In the genomic region with DNA sequence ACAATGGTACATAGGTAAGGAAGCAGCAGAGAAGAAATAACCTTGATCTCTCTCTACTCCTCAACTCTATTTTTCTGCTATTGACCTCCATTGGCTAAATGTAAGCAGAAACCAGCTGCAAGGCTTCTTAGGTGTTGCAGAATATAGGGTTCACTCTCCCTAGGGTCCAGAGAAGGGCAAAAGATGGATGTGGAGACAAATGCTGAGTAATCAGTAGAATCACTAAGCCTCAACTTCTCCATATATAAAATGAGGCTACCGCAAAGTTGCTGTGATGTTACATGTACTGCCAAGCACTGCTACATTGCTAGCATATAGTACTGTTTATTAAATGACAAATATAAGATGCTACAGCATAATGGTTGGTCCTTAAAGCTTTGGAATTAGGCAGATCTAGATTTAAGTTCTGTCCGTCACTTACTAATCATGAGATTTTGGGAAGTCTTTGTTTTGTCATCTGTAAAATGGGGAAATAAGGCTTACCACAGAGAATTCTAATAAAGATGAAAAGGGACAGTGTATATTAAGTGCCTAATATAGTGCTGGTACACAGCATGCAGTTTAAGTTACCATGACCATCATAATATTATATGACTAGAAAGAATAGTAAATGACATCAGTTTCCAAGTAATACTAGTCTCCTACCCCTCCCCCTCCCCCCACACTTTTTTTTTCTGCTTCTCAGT, we compare ENCODE assay signal across 16 cellular contexts.
DNase-seq lines count a peak whose midpoint lies in the region; ATAC-seq and FAIRE-seq lines count a peak whose summit lies in the region.
"Had no signal": no experiment of that assay in that cellular context is flagged by ENCODE, and none has a peak within 500 bp of the region (broad histone marks: within the 10 kb centered on the region; RNA-seq: fewer than 3 reads in every experiment).

No MANE protein-coding gene starts in this region.

- in situ Hi-C loops in KBM-7 (cut with MboI; ENCODE audit: low pct_unique_long_range_greater_than_20kb, low sequenced_read_pairs) = no loop called here

- H3K27ac ChIP-seq in thymus (ENCODE audit: low read depth) (peak overlapping the region; percentile 19), small intestine (ENCODE audit: low read depth in 1 of 2, low read length in 1 of 2) (peak overlapping the region in 1 of 2 donors; percentile 29)
- H3K27ac ChIP-seq: testis had no signal

- no peaks in the 10 kb centered on the region for H3K9me3 Mint-ChIP-seq in activated naive CD4-positive, alpha-beta T cell treated with anti-CD3 and anti-CD28 coated beads, Interleukin-2, amount 50 U/mL, for 24 hours
- no peaks in the 10 kb centered on the region for H3K9me3 Mint-ChIP-seq in activated CD4-positive, alpha-beta memory T cell treated with anti-CD3 and anti-CD28 coated beads, Interleukin-2, amount 10 ng/mL, durations not matched to agents 7 days and 5 days
- H3K9me3 Mint-ChIP-seq: T-helper 2 cell treated with Interferon-gamma antibody and Interleukin-4, amounts not matched to agents 5 μg/mL and 100 μg/mL, for 36 hours had no signal

- CTCF ChIA-PET in activated CD4-positive, alpha-beta memory T cell treated with anti-CD3 and anti-CD28 coated beads, Interleukin-2, amount 10 ng/mL, durations not matched to agents 7 days and 5 days (lab: Charles Lee) = interaction anchor here (0.6 to 4.5 kb wide), 8 partner anchors 120 to 264 kb away, joined by 3 to 28 read pairs (median 6); a partner anchor contains a TSS

- 95% methylated on average over 2 of the region's 2 CpGs for WGBS in thymus
- 83 to 96% (median 88%) methylated on average over 2 of the region's 2 CpGs for WGBS in small intestine, 3 donors

- no peak for DNase-seq in activated naive CD4-positive, alpha-beta T cell treated with Interleukin-2 at 50 U/mL for 16 hours
- DNase-seq in KBM-7 = peak; percentile 9
- no peak for DNase-seq in activated CD4-positive, alpha-beta memory T cell treated with anti-CD3 and anti-CD28 coated beads, Interleukin-2, amount 10 ng/mL, durations not matched to agents 7 days and 5 days
- DNase-seq in small intestine = no peak
- no peak for DNase-seq in central memory CD4-positive, alpha-beta T cell
- DNase-seq: activated CD4-positive, alpha-beta T cell treated with anti-CD3 and anti-CD28 coated beads, Interleukin-2, amount 50 U/mL, for 48 hours; NCI-H1694; NCI-H510A; posterior cingulate gyrus; stimulated activated CD4-positive, alpha-beta T cell treated with anti-CD3 and anti-CD28 coated beads, Interleukin-12 subunit alpha, Interleukin-12 subunit beta, amount 100 ng/mL, for 4 hours; testis had no signal

- H3K27ac Mint-ChIP-seq in activated naive CD4-positive, alpha-beta T cell treated with anti-CD3 and anti-CD28 coated beads, Interleukin-2, amount 50 U/mL, for 24 hours = no peak overlapping the region
- no peak overlapping the region for H3K27ac Mint-ChIP-seq in activated CD4-positive, alpha-beta memory T cell treated with anti-CD3 and anti-CD28 coated beads, Interleukin-2, amount 10 ng/mL, durations not matched to agents 7 days and 5 days
- H3K27ac Mint-ChIP-seq: T-helper 2 cell treated with Interferon-gamma antibody and Interleukin-4, amounts not matched to agents 5 μg/mL and 100 μg/mL, for 36 hours had no signal

- no peak for FAIRE-seq in small intestine (lab: Jason Lieb, UNC)
- FAIRE-seq: endothelial cell of umbilical vein had no signal

- no peaks in the 10 kb centered on the region for H3K36me3 Mint-ChIP-seq in activated naive CD4-positive, alpha-beta T cell treated with anti-CD3 and anti-CD28 coated beads, Interleukin-2, amount 50 U/mL, for 24 hours
- peaks cover 6% of the 10 kb centered on the region for H3K36me3 Mint-ChIP-seq in activated CD4-positive, alpha-beta memory T cell treated with anti-CD3 and anti-CD28 coated beads, Interleukin-2, amount 10 ng/mL, durations not matched to agents 7 days and 5 days (ENCODE audit: low read depth)

- H3K4me3 ChIP-seq in thymus (ENCODE audit: low read length) = no peak overlapping the region
- H3K4me3 ChIP-seq in small intestine (ENCODE audit: low read depth in 1 of 2, low read length in 2 of 2) = no peak overlapping the region
- H3K4me3 ChIP-seq: testis had no signal

- H3K27me3 Mint-ChIP-seq in activated naive CD4-positive, alpha-beta T cell treated with anti-CD3 and anti-CD28 coated beads, Interleukin-2, amount 50 U/mL, for 24 hours = no peaks in the 10 kb centered on the region
- no peaks in the 10 kb centered on the region for H3K27me3 Mint-ChIP-seq in activated CD4-positive, alpha-beta memory T cell treated with anti-CD3 and anti-CD28 coated beads, Interleukin-2, amount 10 ng/mL, durations not matched to agents 7 days and 5 days

- H3K4me1 ChIP-seq in thymus (ENCODE audit: control insufficient read depth, insufficient read depth, low read length) = peaks cover 9% of the 10 kb centered on the region
- H3K4me1 ChIP-seq in small intestine (ENCODE audit: control insufficient read depth in 2 of 2, insufficient read depth in 1 of 2, low read depth in 1 of 2, low read length in 1 of 2) = peaks cover 0 to 2% of the 10 kb centered on the region in 2 donors
- H3K4me1 ChIP-seq: testis had no signal

- peak overlapping the region; percentile 80 for H3K4me3 Mint-ChIP-seq in activated naive CD4-positive, alpha-beta T cell treated with anti-CD3 and anti-CD28 coated beads, Interleukin-2, amount 50 U/mL, for 24 hours
- H3K4me3 Mint-ChIP-seq in activated CD4-positive, alpha-beta memory T cell treated with anti-CD3 and anti-CD28 coated beads, Interleukin-2, amount 10 ng/mL, durations not matched to agents 7 days and 5 days = peak overlapping the region; percentile 52
- H3K4me3 Mint-ChIP-seq: T-helper 2 cell treated with Interferon-gamma antibody and Interleukin-4, amounts not matched to agents 5 μg/mL and 100 μg/mL, for 36 hours had no signal

- H3K27me3 ChIP-seq in thymus (ENCODE audit: control insufficient read depth, insufficient read depth) (no peaks in the 10 kb centered on the region), small intestine (ENCODE audit: control insufficient read depth in 2 of 2, insufficient read depth in 2 of 2, low read length in 2 of 2) (no peaks in the 10 kb centered on the region)
- H3K27me3 ChIP-seq: testis had no signal

- ATAC-seq in GM19455 (IDR thresholded peaks at IDR 0.05; ENCODE audit: unreplicated experiment) = no peak

- H3K9me3 ChIP-seq in thymus (ENCODE audit: control insufficient read depth) (no peaks in the 10 kb centered on the region), small intestine (ENCODE audit: control insufficient read depth, low read depth) (no peaks in the 10 kb centered on the region)
- H3K9me3 ChIP-seq: testis had no signal

- POLR2A ChIA-PET in activated CD4-positive, alpha-beta memory T cell treated with anti-CD3 and anti-CD28 coated beads, Interleukin-2, amount 10 ng/mL, durations not matched to agents 7 days and 5 days (lab: Charles Lee) = interaction anchor here (0.7 to 8.6 kb wide), 21 partner anchors 10 to 265 kb away, joined by 3 to 111 read pairs (median 5); a partner anchor contains a TSS

- H3K4me1 Mint-ChIP-seq in activated naive CD4-positive, alpha-beta T cell treated with anti-CD3 and anti-CD28 coated beads, Interleukin-2, amount 50 U/mL, for 24 hours = peaks cover 52% of the 10 kb centered on the region
- peaks cover 30% of the 10 kb centered on the region for H3K4me1 Mint-ChIP-seq in activated CD4-positive, alpha-beta memory T cell treated with anti-CD3 and anti-CD28 coated beads, Interleukin-2, amount 10 ng/mL, durations not matched to agents 7 days and 5 days

- H3K36me3 ChIP-seq in thymus (ENCODE audit: control insufficient read depth, insufficient read depth) (no peaks in the 10 kb centered on the region), small intestine (ENCODE audit: control insufficient read depth in 2 of 2, insufficient read depth in 2 of 2, low read length in 2 of 2) (no peaks in the 10 kb centered on the region)
